ENCODE assay signal across 8 cellular contexts in genomic region chr3:66037330-66037985, GRCh38. TPM values are rescaled to one million over a fixed set of nuclear protein-coding genes. Genes with fewer than 3 reads are reported as not detected.
DNase-seq lines count a peak whose midpoint lies in the region; ATAC-seq, FAIRE-seq and TF ChIP-seq lines count a peak whose summit lies in the region.

No MANE protein-coding gene starts in this region.

- no peak for FAIRE-seq in small intestine (lab: Jason Lieb, UNC)

- H3K27me3 ChIP-seq in Caco-2 (replicated peaks; ENCODE audit: control insufficient read depth, insufficient read depth, low read length), result no peaks in the 10 kb centered on the region
- no peaks in the 10 kb centered on the region for H3K27me3 ChIP-seq in body of pancreas
- no peaks in the 10 kb centered on the region for H3K27me3 ChIP-seq in small intestine (ENCODE audit: control insufficient read depth in 2 of 2, insufficient read depth in 2 of 2, low read length in 2 of 2)

- POLR2A ChIA-PET in Caco-2 (lab: Charles Lee), result interaction anchor here (0.6 to 1.5 kb wide), 3 partner anchors 84 to 242 kb away, joined by 4 to 14 read pairs (median 7); no protein-coding TSS in a partner anchor

- H3K36me3 ChIP-seq in Caco-2 (ENCODE audit: control insufficient read depth, insufficient read depth, low read length) (no peaks in the 10 kb centered on the region), body of pancreas (replicated peaks in 1 of 2; ENCODE audit: insufficient read depth in 1 of 2, low read depth in 2 of 2) (no peaks in the 10 kb centered on the region), small intestine (ENCODE audit: control insufficient read depth in 2 of 2, insufficient read depth in 2 of 2, low read length in 2 of 2) (no peaks in the 10 kb centered on the region)

- no peaks in the 10 kb centered on the region for H3K27me3 Mint-ChIP-seq in Caco-2 (ENCODE audit: insufficient read depth, unreplicated experiment)

- H3K27ac ChIP-seq in body of pancreas (peak overlapping the region; percentile 89 to 98 (median 97)), small intestine (ENCODE audit: low read depth in 1 of 2, low read length in 1 of 2) (peak overlapping the region; percentile 80 to 95)

- H3K4me1 ChIP-seq in Caco-2 (peaks cover 4% of the 10 kb centered on the region; the same call in 1 of the 2 replicates), body of pancreas (peaks cover 38% of the 10 kb centered on the region), small intestine (ENCODE audit: control insufficient read depth in 2 of 2, insufficient read depth in 1 of 2, low read depth in 1 of 2, low read length in 1 of 2) (no peaks in the 10 kb centered on the region)

- H3K4me3 Mint-ChIP-seq in Caco-2 (ENCODE audit: unreplicated experiment), result peak overlapping the region; percentile 95

- no peaks in the 10 kb centered on the region for H3K9me3 ChIP-seq in Caco-2
- H3K9me3 ChIP-seq in body of pancreas, result no peaks in the 10 kb centered on the region
- H3K9me3 ChIP-seq in small intestine (ENCODE audit: control insufficient read depth, low read depth), result no peaks in the 10 kb centered on the region

- peak; percentile 23 to 74 (median 71) for TF ChIP-seq POLR2A in body of pancreas (IDR thresholded peaks at IDR 0.05)

- CTCF ChIA-PET in Caco-2 (lab: Charles Lee), result interaction anchor here (0.7 to 1.7 kb wide), 5 partner anchors 45 to 116 kb away, joined by 3 to 6 read pairs (median 3); no protein-coding TSS in a partner anchor

- ATAC-seq in body of pancreas (peak; percentile 36), HG03025 (IDR thresholded peaks at IDR 0.05; ENCODE audit: low FRiP score, unreplicated experiment) (no peak)

- intact Hi-C loops in Caco-2 (cut with micrococcal nuclease; ENCODE audit: unreplicated experiment), result loop anchor here (1.0 to 10.0 kb wide), 5 partner anchors 80 to 253 kb away; no protein-coding TSS in a partner anchor
- intact Hi-C loops in body of pancreas (cut with DNase I), result no loop called here

- in situ Hi-C loops in KBM-7 (cut with MboI; ENCODE audit: low pct_unique_long_range_greater_than_20kb, low sequenced_read_pairs), result no loop called here

- H3K4me3 ChIP-seq in Caco-2 (ENCODE audit: low read depth, low read length) (peak overlapping the region; percentile 70), body of pancreas (peak overlapping the region; percentile 68 to 90), small intestine (ENCODE audit: low read depth in 1 of 2, low read length in 2 of 2) (peak overlapping the region; percentile 85 to 86)

- TSS peak; percentile 29 for BruUV-seq in Caco-2 (replicated peaks; lab: Mats Ljungman, UMichigan)

- no peaks in the 10 kb centered on the region for H3K9me3 Mint-ChIP-seq in Caco-2 (ENCODE audit: unreplicated experiment)

- DNase-seq in Caco-2, result peak; percentile 77 to 78
- DNase-seq in KBM-7, result peak; percentile 53
- DNase-seq in body of pancreas, result peak; percentile 67 to 75 (median 74)
- DNase-seq in iPS-NIHi11 (ENCODE audit: low spot score), result peak; percentile 61
- peak; percentile 58 for DNase-seq in small intestine
- no peak for DNase-seq in activated CD4-positive, alpha-beta T cell treated with anti-CD3 and anti-CD28 coated beads for 4 hours
- no peak for DNase-seq in mesenteric fat pad (ENCODE audit: low spot score)

- peaks cover 27% of the 10 kb centered on the region for H3K36me3 Mint-ChIP-seq in Caco-2 (ENCODE audit: insufficient read depth, unreplicated experiment)

- WGBS in body of pancreas, 2 donors, result 2 to 3% methylated on average over 14 to 33 of the region's 33 CpGs
- WGBS in small intestine, 3 donors, result 1 to 2% (median 2%) methylated on average over 30 to 33 of the region's 33 CpGs

- H3K27ac Mint-ChIP-seq in Caco-2 (ENCODE audit: unreplicated experiment), result peak overlapping the region; percentile 94

- peaks cover 13% of the 10 kb centered on the region for H3K4me1 Mint-ChIP-seq in Caco-2 (ENCODE audit: low read depth, unreplicated experiment)

- TF ChIP-seq CTCF in Caco-2 (IDR thresholded peaks at IDR 0.05; ENCODE audit: insufficient read depth in 1 of 2, low read depth in 1 of 2, low read length in 1 of 2, severe bottlenecking in 1 of 2, unreplicated experiment in 1 of 2), result peak; percentile 14 to 68
- TF ChIP-seq CTCF in body of pancreas (IDR thresholded peaks at IDR 0.05), result peak in 5 of 7 experiments; percentile 7 to 57 (median 43)

RNA-seq across cellular contexts. Expression of gene MAGI1, which starts 1.3 kb away (rescaled TPM):
- total RNA-seq in Caco-2 (2022), result 63.6 and 64.9 TPM in 2 replicates
- 10 to 100 TPM; 44.2 to 63.6 TPM for total RNA-seq in body of pancreas
- polyA plus RNA-seq in small intestine, result 10 to 100 TPM in 2 of 3 donors, 1 to 10 TPM in 1; 10.0 to 13.0 (median 12.2) TPM
- total RNA-seq in mesenteric fat pad, result 74.8 TPM

Comparison
In these comparisons a context has a peak if more than half of its experiments do, and no peak if none do; other contexts are left out.
1. DNase-seq: peak in Caco-2 (2 of 2), KBM-7 (single experiment), body of pancreas (4 of 4), iPS-NIHi11 (single experiment) and small intestine (single experiment); none in activated CD4-positive, alpha-beta T cell treated with anti-CD3 and anti-CD28 coated beads for 4 hours (0 of 2) and mesenteric fat pad (single experiment).
2. Peak in every context shown above with its lines, with median percentiles within 50 percentile points of each other: H3K4me3 ChIP-seq.